25 cellular contexts compared by ENCODE assay signal in the genomic region with DNA sequence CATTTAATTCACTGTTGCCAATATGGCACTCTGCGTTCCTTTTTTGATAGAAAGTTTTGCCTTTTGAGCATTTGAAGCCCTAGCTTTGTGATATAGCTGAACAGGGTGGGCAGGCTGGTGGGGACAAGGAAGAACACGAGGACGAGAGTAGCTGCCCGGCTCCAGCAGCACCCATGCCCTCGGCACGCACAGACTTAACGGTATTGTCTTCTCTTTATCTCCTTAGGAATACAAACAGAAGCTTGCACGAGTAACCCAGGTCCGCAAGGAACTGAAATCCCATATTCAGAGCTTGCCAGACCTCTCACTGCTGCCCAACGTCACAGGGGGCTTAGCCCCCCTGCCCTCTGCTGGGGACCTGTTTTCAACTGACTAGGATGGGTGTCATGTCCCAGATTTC. TPM values are rescaled to one million over a fixed set of nuclear protein-coding genes. Genes with fewer than 3 reads are reported as not detected.
A peak's percentile ranks its signal among the peaks of the same experiment; 100 is the strongest.
DNase-seq lines count a peak whose midpoint lies in the region; ATAC-seq, FAIRE-seq and TF ChIP-seq lines count a peak whose summit lies in the region.
"Had no signal": no experiment of that assay in that cellular context is flagged by ENCODE, and none has a peak within 500 bp of the region (broad histone marks: within the 10 kb centered on the region; RNA-seq: fewer than 3 reads in every experiment).

No MANE protein-coding gene starts in this region.

- H3K27ac ChIP-seq in cardiac muscle cell = peak overlapping the region; percentile 100
- H3K27ac ChIP-seq in heart left ventricle = peak overlapping the region in 5 of 12 donors; percentile 9 to 54 (median 26)
- peak overlapping the region in 2 of 4 donors; percentile 6 to 87 for H3K27ac ChIP-seq in sigmoid colon
- no peak overlapping the region for H3K27ac ChIP-seq in pancreas
- H3K27ac ChIP-seq: 22Rv1, SJCRH30 had no signal

- H3K27me3 ChIP-seq in cardiac muscle cell = no peaks in the 10 kb centered on the region
- H3K27me3 ChIP-seq in heart left ventricle = no peaks in the 10 kb centered on the region
- H3K27me3 ChIP-seq in sigmoid colon = no peaks in the 10 kb centered on the region
- H3K27me3 ChIP-seq in pancreas = no peaks in the 10 kb centered on the region
- H3K27me3 ChIP-seq: MG63, Peyer's patch, SJCRH30 had no signal

- DNase-seq in cardiac muscle cell (ENCODE audit: low read depth in 1 of 2, low spot score in 1 of 2) (no peak), heart left ventricle (no peak), NCI-H82 treated with DMSO at 0.1 percent for 48 hours (lab: John Stamatoyannopoulos, UW; ENCODE audit: unreplicated experiment) (peak; percentile 37), immature natural killer cell (no peak), sigmoid colon (no peak), NCI-H2196 treated with DMSO at 0.1 percent for 48 hours (lab: John Stamatoyannopoulos, UW; ENCODE audit: unreplicated experiment) (no peak), pancreas (no peak)
- DNase-seq: ACHN, C1 segment of cervical spinal cord, EL, GF-D8, MG63, NCI-H1417, NCI-H1694 treated with DMSO at 0.1 percent for 48 hours, NCI-H2107, NCI-H2227 treated with DMSO at 0.1 percent for 48 hours, NCI-H510A treated with DMSO at 0.1 percent for 48 hours, NCI-H748 treated with DMSO at 0.1 percent for 48 hours, Peyer's patch, SJCRH30 had no signal

- H3K4me1 ChIP-seq in cardiac muscle cell (ENCODE audit: low read depth) = peaks cover 56% of the 10 kb centered on the region
- peaks cover 2 to 56% (median 42%) of the 10 kb centered on the region in 12 donors for H3K4me1 ChIP-seq in heart left ventricle
- peaks cover 0 to 86% (median 62%) of the 10 kb centered on the region in 4 donors for H3K4me1 ChIP-seq in sigmoid colon
- peaks cover 0 to 8% (median 0%) of the 10 kb centered on the region in 3 donors for H3K4me1 ChIP-seq in pancreas
- H3K4me1 ChIP-seq: HAP-1 had no signal

- TF ChIP-seq EP300 in sigmoid colon (IDR thresholded peaks at IDR 0.05) = no peak

- no peak overlapping the region for H3K4me3 Mint-ChIP-seq in immature natural killer cell
- H3K4me3 Mint-ChIP-seq in stimulated activated memory B cell treated with anti-CD40 and anti-IgM and Interleukin-4, amounts not matched to agents 10 μg/mL and 1 μg/mL and 100 μg/mL, for 72 hours = no peak overlapping the region
- H3K4me3 Mint-ChIP-seq: GM23338 had no signal

- H3K9me3 ChIP-seq in cardiac muscle cell (ENCODE audit: low read depth) (no peaks in the 10 kb centered on the region), heart left ventricle (no peaks in the 10 kb centered on the region), sigmoid colon (no peaks in the 10 kb centered on the region), pancreas (no peaks in the 10 kb centered on the region)
- H3K9me3 ChIP-seq: HAP-1, MG63, Peyer's patch, SJCRH30 had no signal

- H3K36me3 Mint-ChIP-seq in immature natural killer cell = peaks cover 15 to 36% (median 31%) of the 10 kb centered on the region in 3 donors
- H3K36me3 Mint-ChIP-seq in stimulated activated memory B cell treated with anti-CD40 and anti-IgM and Interleukin-4, amounts not matched to agents 10 μg/mL and 1 μg/mL and 100 μg/mL, for 72 hours = peaks cover 56% of the 10 kb centered on the region

- no peak overlapping the region for H3K4me3 ChIP-seq in cardiac muscle cell
- no peak overlapping the region for H3K4me3 ChIP-seq in heart left ventricle
- H3K4me3 ChIP-seq in sigmoid colon = no peak overlapping the region
- no peak overlapping the region for H3K4me3 ChIP-seq in pancreas
- H3K4me3 ChIP-seq: GM23338, HAP-1, K562, MG63, Peyer's patch, SJCRH30 had no signal

- TF ChIP-seq CTCF in cardiac muscle cell (IDR thresholded peaks at IDR 0.05; ENCODE audit: low read depth, low read length) = no peak
- TF ChIP-seq CTCF in heart left ventricle (IDR thresholded peaks at IDR 0.05) = no peak
- TF ChIP-seq CTCF in sigmoid colon (IDR thresholded peaks at IDR 0.05) = no peak
- TF ChIP-seq CTCF in pancreas (IDR thresholded peaks at IDR 0.05) = no peak

- 77 to 85% (median 81%) methylated on average over 10 of the region's 10 CpGs for WGBS in heart left ventricle, 4 donors
- 87 to 92% methylated on average over 10 of the region's 10 CpGs for WGBS in sigmoid colon, 2 donors
- WGBS in pancreas, 2 donors = 88 to 89% methylated on average over 10 of the region's 10 CpGs

- H3K27ac Mint-ChIP-seq in immature natural killer cell = peak overlapping the region in 4 of 6 donors; percentile 18 to 83 (median 45)
- peak overlapping the region; percentile 92 for H3K27ac Mint-ChIP-seq in stimulated activated memory B cell treated with anti-CD40 and anti-IgM and Interleukin-4, amounts not matched to agents 10 μg/mL and 1 μg/mL and 100 μg/mL, for 72 hours

- FAIRE-seq in pancreas (lab: Jason Lieb, UNC) = no peak
- FAIRE-seq: K562 had no signal

- H3K36me3 ChIP-seq in cardiac muscle cell = peaks cover 19% of the 10 kb centered on the region
- H3K36me3 ChIP-seq in heart left ventricle = peaks cover 0 to 68% (median 50%) of the 10 kb centered on the region in 9 donors
- H3K36me3 ChIP-seq in sigmoid colon = peaks cover 0 to 42% (median 10%) of the 10 kb centered on the region in 4 donors
- peaks cover 0 to 37% (median 8%) of the 10 kb centered on the region in 3 donors for H3K36me3 ChIP-seq in pancreas

- intact Hi-C loops in heart left ventricle (cut with DNase I) = no loop called here
- intact Hi-C loops in sigmoid colon (cut with DNase I) = no loop called here
- intact Hi-C loops in pancreas (cut with DNase I) = no loop called here

- no peak for TF ChIP-seq POLR2A in heart left ventricle (IDR thresholded peaks at IDR 0.05)
- no peak for TF ChIP-seq POLR2A in sigmoid colon (IDR thresholded peaks at IDR 0.05)

- H3K27me3 Mint-ChIP-seq in immature natural killer cell (ENCODE audit: low read depth in 3 of 3) = peaks cover 0 to 4% (median 0%) of the 10 kb centered on the region in 3 donors
- no peaks in the 10 kb centered on the region for H3K27me3 Mint-ChIP-seq in stimulated activated memory B cell treated with anti-CD40 and anti-IgM and Interleukin-4, amounts not matched to agents 10 μg/mL and 1 μg/mL and 100 μg/mL, for 72 hours

- H3K9me3 Mint-ChIP-seq in immature natural killer cell = no peaks in the 10 kb centered on the region
- no peaks in the 10 kb centered on the region for H3K9me3 Mint-ChIP-seq in stimulated activated memory B cell treated with anti-CD40 and anti-IgM and Interleukin-4, amounts not matched to agents 10 μg/mL and 1 μg/mL and 100 μg/mL, for 72 hours
- H3K9me3 Mint-ChIP-seq: GM23338 had no signal

- no peak for ATAC-seq in heart left ventricle
- ATAC-seq in stimulated activated memory B cell treated with anti-CD40 and anti-IgM and Interleukin-4, amounts not matched to agents 10 μg/mL and 1 μg/mL and 100 μg/mL, for 72 hours = no peak
- ATAC-seq in pancreas = no peak
- ATAC-seq: GM23338, K562 had no signal

- H3K4me1 Mint-ChIP-seq in immature natural killer cell = peaks cover 36 to 46% of the 10 kb centered on the region in 2 donors
- H3K4me1 Mint-ChIP-seq in stimulated activated memory B cell treated with anti-CD40 and anti-IgM and Interleukin-4, amounts not matched to agents 10 μg/mL and 1 μg/mL and 100 μg/mL, for 72 hours = peaks cover 58% of the 10 kb centered on the region
- H3K4me1 Mint-ChIP-seq: GM23338 had no signal

RNA-seq across cellular contexts. Expression of a gene that starts 56.0 kb away (rescaled TPM):
- total RNA-seq in cardiac muscle cell (26.2 and 43.5 TPM in 2 replicates), heart left ventricle (10 to 100 TPM; 32.5 to 60.2 (median 43.1) TPM), sigmoid colon (10 to 100 TPM; 27.2 to 31.9 (median 29.7) TPM), pancreas (10 to 100 TPM in 5 of 6 donors, 1 to 10 TPM in 1; 9.2 to 19.7 (median 12.8) TPM)
- polyA plus RNA-seq in cardiac muscle cell (31.0 and 44.5 TPM in 2 replicates), heart left ventricle (10 to 100 TPM in 1 of 2 donors, 1 to 10 TPM in 1; 9.1 to 41.3 TPM), immature natural killer cell (1 to 10 TPM; 2.0 to 4.3 (median 2.1) TPM), sigmoid colon (10 to 100 TPM; 10.2 to 17.0 (median 12.3) TPM), pancreas (1 to 10 TPM; 6.0 to 9.3 TPM)

RNA-seq across cellular contexts. Expression of a gene that starts 56.2 kb away (rescaled TPM):
- total RNA-seq in cardiac muscle cell = 19.0 and 23.0 TPM in 2 replicates
- 23.1 and 32.8 TPM in 2 replicates for polyA plus RNA-seq in cardiac muscle cell
- 10 to 100 TPM in 8 of 9 donors, 1 to 10 TPM in 1; 9.7 to 13.3 (median 11.0) TPM for total RNA-seq in heart left ventricle
- polyA plus RNA-seq in heart left ventricle = 10 to 100 TPM in 1 of 2 donors, 1 to 10 TPM in 1; 7.3 to 10.9 TPM
- 10 to 100 TPM in 2 of 3 donors, 1 to 10 TPM in 1; 8.8 to 17.7 (median 15.4) TPM for polyA plus RNA-seq in immature natural killer cell
- 10 to 100 TPM in 3 of 4 donors, 1 to 10 TPM in 1; 9.6 to 11.7 (median 11.0) TPM for total RNA-seq in sigmoid colon
- polyA plus RNA-seq in sigmoid colon = 10 to 100 TPM in 1 of 3 donors, 1 to 10 TPM in 2; 2.4 to 11.3 (median 4.4) TPM
- 10 to 100 TPM; 10.2 to 18.0 (median 11.2) TPM for total RNA-seq in pancreas
- 10 to 100 TPM; 10.1 to 15.3 TPM for polyA plus RNA-seq in pancreas
